Comparison of ENCODE assay signal across 18 cellular contexts in genomic region chr6:113813207-113813606, GRCh38. TPM values are rescaled to one million over a fixed set of nuclear protein-coding genes. Genes with fewer than 3 reads are reported as not detected.
DNase-seq lines count a peak whose midpoint lies in the region; ATAC-seq and TF ChIP-seq lines count a peak whose summit lies in the region.
"Had no signal": no experiment of that assay in that cellular context is flagged by ENCODE, and none has a peak within 500 bp of the region (broad histone marks: within the 10 kb centered on the region; RNA-seq: fewer than 3 reads in every experiment).

No MANE protein-coding gene starts in this region.

- no peaks in the 10 kb centered on the region for H3K36me3 ChIP-seq in mammary epithelial cell (ENCODE audit: insufficient read depth, low read length)
- H3K36me3 ChIP-seq: heart right ventricle had no signal

- H3K79me2 ChIP-seq in mammary epithelial cell (ENCODE audit: insufficient read depth, low read length) = no peaks in the 10 kb centered on the region

- peak overlapping the region; percentile 85 for H2AFZ ChIP-seq in mammary epithelial cell (ENCODE audit: low read depth, low read length)

- peaks cover 0 to 4% of the 10 kb centered on the region in 2 donors for H3K27me3 Mint-ChIP-seq in T-cell
- H3K27me3 Mint-ChIP-seq: activated naive CD4-positive, alpha-beta T cell treated with anti-CD3 and anti-CD28 coated beads, Interleukin-2, amount 10 ng/mL, durations not matched to agents 7 days and 5 days had no signal

- H3K9ac ChIP-seq in mammary epithelial cell (ENCODE audit: insufficient read depth, low read length) = no peak overlapping the region

- CTCF ChIA-PET in mammary epithelial cell (lab: Charles Lee; ENCODE audit: low non-redundant PET) (no interaction called here), T-cell (lab: Charles Lee) (no interaction called here)

- ATAC-seq in HG02973 (IDR thresholded peaks at IDR 0.05; ENCODE audit: unreplicated experiment) (no peak), T-cell (replicated peaks in 1 of 4) (no peak), GM19455 (IDR thresholded peaks at IDR 0.05; ENCODE audit: unreplicated experiment) (no peak)
- ATAC-seq: A549, left ventricle myocardium superior had no signal

- DNase-seq in ACHN (peak; percentile 51), HS-27A (ENCODE audit: low read depth) (peak; percentile 76), mammary epithelial cell (peak; percentile 79), kidney tubule cell (ENCODE audit: low spot score) (peak; percentile 87), T-cell (no peak), NCI-H1048 (lab: John Stamatoyannopoulos, UW) (no peak)
- DNase-seq: activated naive CD4-positive, alpha-beta T cell treated with anti-CD3 and anti-CD28 coated beads, Interleukin-2, amount 10 ng/mL, durations not matched to agents 7 days and 5 days; DMS53; heart right ventricle; left ventricle myocardium superior; NCI-H1092 treated with DMSO at 0.1 percent for 48 hours; NCI-H524; RPMI8226; T1000; trophoblast cell had no signal

- no peaks in the 10 kb centered on the region for H3K36me3 Mint-ChIP-seq in T-cell
- H3K36me3 Mint-ChIP-seq: activated naive CD4-positive, alpha-beta T cell treated with anti-CD3 and anti-CD28 coated beads, Interleukin-2, amount 10 ng/mL, durations not matched to agents 7 days and 5 days had no signal

- H3K4me2 ChIP-seq in mammary epithelial cell (ENCODE audit: insufficient read depth, low read depth, low read length) = peak overlapping the region; percentile 31
- H3K4me2 ChIP-seq: A549 had no signal

- no peak overlapping the region for H3K4me3 Mint-ChIP-seq in T-cell
- H3K4me3 Mint-ChIP-seq: activated naive CD4-positive, alpha-beta T cell treated with anti-CD3 and anti-CD28 coated beads, Interleukin-2, amount 10 ng/mL, durations not matched to agents 7 days and 5 days had no signal

- H3K9me3 ChIP-seq in mammary epithelial cell (replicated peaks; ENCODE audit: insufficient read depth, low read length) = no peaks in the 10 kb centered on the region
- H3K9me3 ChIP-seq: A549 had no signal

- 5% methylated on average over 3 of the region's 3 CpGs for WGBS in mammary epithelial cell (ENCODE audit: low coverage, missing lambda C conversion rate)

- TF ChIP-seq CTCF in mammary epithelial cell (conservative IDR thresholded peaks at IDR 0.05 in 1 of 2, IDR thresholded peaks at IDR 0.05 in 1 of 2; ENCODE audit: extremely low read depth in 1 of 2, insufficient read depth in 1 of 2, low read depth in 1 of 2, low read length in 2 of 2) = no peak

- H3K27me3 ChIP-seq in mammary epithelial cell (ENCODE audit: insufficient read depth, low read length) = no peaks in the 10 kb centered on the region
- H3K27me3 ChIP-seq: heart right ventricle had no signal

- POLR2A ChIA-PET in T-cell (lab: Charles Lee) = no interaction called here

- no peaks in the 10 kb centered on the region for H4K20me1 ChIP-seq in mammary epithelial cell (ENCODE audit: insufficient read depth, low read length)

- no peak overlapping the region for H3K27ac Mint-ChIP-seq in T-cell
- H3K27ac Mint-ChIP-seq: activated naive CD4-positive, alpha-beta T cell treated with anti-CD3 and anti-CD28 coated beads, Interleukin-2, amount 10 ng/mL, durations not matched to agents 7 days and 5 days had no signal

- H3K4me1 Mint-ChIP-seq in T-cell = peaks cover 5 to 7% (median 7%) of the 10 kb centered on the region in 3 donors

- in situ Hi-C loops in ACHN (cut with HindIII; ENCODE audit: low pct_ligation_motif_present, low pct_unique_long_range_greater_than_20kb, low sequenced_read_pairs) (no loop called here), mammary epithelial cell (cut with MboI; ENCODE audit: low sequenced_read_pairs in 2 of 2) (no loop called here)

- H3K4me1 ChIP-seq in mammary epithelial cell (ENCODE audit: insufficient read depth, low read length) = peaks cover 11% of the 10 kb centered on the region

- H3K9me3 Mint-ChIP-seq in T-cell = no peaks in the 10 kb centered on the region
- H3K9me3 Mint-ChIP-seq: activated naive CD4-positive, alpha-beta T cell treated with anti-CD3 and anti-CD28 coated beads, Interleukin-2, amount 10 ng/mL, durations not matched to agents 7 days and 5 days had no signal

- H3K4me3 ChIP-seq in mammary epithelial cell (replicated peaks in 1 of 3; ENCODE audit: insufficient read depth in 1 of 3, low read depth in 2 of 3, low read length in 3 of 3) = no peak overlapping the region
- H3K4me3 ChIP-seq: A549, heart right ventricle had no signal

- no TSS peak for BruUV-seq in mammary epithelial cell (replicated peaks; lab: Mats Ljungman, UMichigan)

- H3K27ac ChIP-seq in mammary epithelial cell (ENCODE audit: insufficient read depth, low read depth, low read length) = no peak overlapping the region
- H3K27ac ChIP-seq: A549 had no signal

- intact Hi-C loops in mammary epithelial cell (cut with micrococcal nuclease) = no loop called here

- dilution Hi-C loops in mammary epithelial cell (cut with HindIII; ENCODE audit: low sequenced_read_pairs) = no loop called here

RNA-seq across cellular contexts. Expression of gene MARCKS, which starts 43.9 kb away (rescaled TPM):
- total RNA-seq in mammary epithelial cell (100 to 1,000 TPM in 1 of 2 donors, 10 to 100 TPM in 1; 65.4 to 171 TPM), T-cell (1 to 10 TPM in 3 of 5 donors, under 1 TPM in 2; 0.33 to 2.6 (median 1.2) TPM)
- 16.0 TPM for polyA plus RNA-seq in mammary epithelial cell
- polyA minus RNA-seq in mammary epithelial cell = 17.5 TPM

Comparison
In these comparisons a context has a peak if more than half of its experiments do, and no peak if none do; other contexts are left out.
1. DNase-seq: peak in ACHN (single experiment), HS-27A (single experiment), mammary epithelial cell (single experiment) and kidney tubule cell (single experiment); none in T-cell (0 of 34) and NCI-H1048 (single experiment).
2. RNA of gene MARCKS, which starts 43.9 kb away (total RNA-seq): 65.4 to 171 TPM in mammary epithelial cell; 0.33 to 2.6 TPM in T-cell; every median in the first group is over 10 times any median in the second.